In genomic region chr10:21525367-21526183, GRCh38 we compare ENCODE assay signal across 8 cellular contexts. TPM values are rescaled to one million over a fixed set of nuclear protein-coding genes. Genes with fewer than 3 reads are reported as not detected.
A peak's percentile ranks its signal among the peaks of the same experiment; 100 is the strongest.
DNase-seq lines count a peak whose midpoint lies in the region; ATAC-seq and TF ChIP-seq lines count a peak whose summit lies in the region.

Gene SKIDA1, minus strand, starts transcription at chr10:21525682. Its CDS starts 7,860 bp downstream, at chr10:21517822.

- ATAC-seq in HG02571 (IDR thresholded peaks at IDR 0.05; ENCODE audit: unreplicated experiment) (peak; percentile 52), SK-N-SH treated with all-trans-retinoic acid at 6 μM for 48 hours (peak; percentile 60), left cardiac atrium (peak; percentile 78 to 87)

- intact Hi-C loops in left cardiac atrium (cut with DNase I) = no loop called here

- DNase-seq in GDM1 (lab: John Stamatoyannopoulos, UW) = peak; percentile 92
- DNase-seq in NCI-H1105 (lab: John Stamatoyannopoulos, UW) = peak; percentile 80
- peak in 50 of 56 donors; percentile 47 to 89 (median 78) for DNase-seq in amygdala (lab: John Stamatoyannopoulos, UW)
- DNase-seq in left cardiac atrium = peak; percentile 88
- DNase-seq in pons (ENCODE audit: low spot score) = peak; percentile 77
- DNase-seq in AML-193 (lab: John Stamatoyannopoulos, UW) = no peak

TF ChIP-seq in SK-N-SH treated with all-trans-retinoic acid at 6 μM for 48 hours, 23 proteins besides CTCF, POLR2A, EP300 and RAD21:
- TF ChIP-seq PATZ1 (CRISPR knock-in tag; IDR thresholded peaks at IDR 0.05; ENCODE audit: borderline replicate concordance) (no peak), TSHZ2 (CRISPR knock-in tag; IDR thresholded peaks at IDR 0.05) (no peak), CREB5 (CRISPR knock-in tag; IDR thresholded peaks at IDR 0.05; ENCODE audit: low read depth) (no peak), CSRNP3 (CRISPR knock-in tag; IDR thresholded peaks at IDR 0.05) (no peak), RARB (CRISPR knock-in tag; IDR thresholded peaks at IDR 0.05) (no peak), ZFP30 (CRISPR knock-in tag; IDR thresholded peaks at IDR 0.05) (no peak), OSR1 (CRISPR knock-in tag; IDR thresholded peaks at IDR 0.05) (no peak), ISL1 (CRISPR knock-in tag; IDR thresholded peaks at IDR 0.05) (no peak), ZNF70 (CRISPR knock-in tag; IDR thresholded peaks at IDR 0.05) (no peak), ZFP3 (CRISPR knock-in tag; IDR thresholded peaks at IDR 0.05) (no peak), SNAI2 (CRISPR knock-in tag; IDR thresholded peaks at IDR 0.05) (no peak), CSDC2 (CRISPR knock-in tag; IDR thresholded peaks at IDR 0.05) (no peak)

RNA-seq across cellular contexts. Expression of gene SKIDA1, which starts in this region (rescaled TPM):
- total RNA-seq in left cardiac atrium = 1 to 10 TPM; 1.9 to 2.0 TPM

Comparison
In these comparisons a context has a peak if more than half of its experiments do, and no peak if none do; other contexts are left out.
1. DNase-seq: peak in GDM1 (single experiment), NCI-H1105 (single experiment), amygdala (50 of 56), left cardiac atrium (single experiment) and pons (single experiment); none in AML-193 (0 of 2).
2. Peak in every context shown above with its lines, with median percentiles within 50 percentile points of each other: ATAC-seq.